ENCODE assay signal across 8 cellular contexts in genomic region chr12:121590476-121591143, GRCh38. TPM values are rescaled to one million over a fixed set of nuclear protein-coding genes. Genes with fewer than 3 reads are reported as not detected.
DNase-seq lines count a peak whose midpoint lies in the region; ATAC-seq and TF ChIP-seq lines count a peak whose summit lies in the region.

No MANE protein-coding gene starts in this region.

- H3K27me3 ChIP-seq in mucosa of stomach (ENCODE audit: control insufficient read depth, insufficient read depth, low read length) = no peaks in the 10 kb centered on the region

- no peaks in the 10 kb centered on the region for H3K4me1 ChIP-seq in mucosa of stomach (ENCODE audit: control insufficient read depth, insufficient read depth, low read length)

- DNase-seq in GM13977 (ENCODE audit: low spot score) = peak; percentile 79
- DNase-seq in activated CD4-positive, CD25-positive, alpha-beta regulatory T cell treated with anti-CD3 and anti-CD28 coated beads, Interleukin-2, amount 50 U/mL, for 16 hours (ENCODE audit: low read depth, low spot score) = peak; percentile 41
- peak; percentile 38 for DNase-seq in choroid plexus epithelial cell (ENCODE audit: low read depth)
- DNase-seq in ecto neural progenitor cell (ENCODE audit: low spot score) = no peak
- no peak for DNase-seq in COR-L47 (lab: John Stamatoyannopoulos, UW)

- H3K4me3 ChIP-seq in choroid plexus epithelial cell (ENCODE audit: low read depth, low read length) (peak overlapping the region; percentile 43), mucosa of stomach (ENCODE audit: low read length) (no peak overlapping the region)

- no peaks in the 10 kb centered on the region for H3K36me3 ChIP-seq in mucosa of stomach (ENCODE audit: control insufficient read depth, insufficient read depth, low read length)

- no peak for TF ChIP-seq CTCF in GM13977 (IDR thresholded peaks at IDR 0.05; ENCODE audit: extremely low read depth, insufficient read depth, missing control alignments)
- no peak for TF ChIP-seq CTCF in choroid plexus epithelial cell (conservative IDR thresholded peaks at IDR 0.05; ENCODE audit: low read depth, low read length)

- peak overlapping the region; percentile 50 for H3K27ac ChIP-seq in temporal lobe (ENCODE audit: low read depth, low read length)

- in situ Hi-C loops in GM13977 (cut with MboI; ENCODE audit: low pct_unique_long_range_greater_than_20kb, low sequenced_read_pairs, unreplicated experiment) = no loop called here

- peak overlapping the region; percentile 30 for H3K9ac ChIP-seq in mucosa of stomach (ENCODE audit: low read length)

- no peaks in the 10 kb centered on the region for H3K9me3 ChIP-seq in mucosa of stomach (ENCODE audit: control insufficient read depth, low read length)

- peak; percentile 45 for ATAC-seq in HG03103 (IDR thresholded peaks at IDR 0.05; ENCODE audit: low read depth, unreplicated experiment)

RNA-seq across cellular contexts. Expression of gene KDM2B, which starts 9.8 kb away (rescaled TPM):
- total RNA-seq in temporal lobe = 65.6 TPM

RNA-seq across cellular contexts. Expression of gene ORAI1, which starts 35.7 kb away (rescaled TPM):
- total RNA-seq in temporal lobe = 1.2 TPM

Comparison
In these comparisons a context has a peak if more than half of its experiments do, and no peak if none do; other contexts are left out.
1. DNase-seq: peak in GM13977 (single experiment), activated CD4-positive, CD25-positive, alpha-beta regulatory T cell treated with anti-CD3 and anti-CD28 coated beads, Interleukin-2, amount 50 U/mL, for 16 hours (single experiment) and choroid plexus epithelial cell (single experiment); none in ecto neural progenitor cell (single experiment) and COR-L47 (single experiment).